10 cellular contexts compared by ENCODE assay signal in the genomic region with DNA sequence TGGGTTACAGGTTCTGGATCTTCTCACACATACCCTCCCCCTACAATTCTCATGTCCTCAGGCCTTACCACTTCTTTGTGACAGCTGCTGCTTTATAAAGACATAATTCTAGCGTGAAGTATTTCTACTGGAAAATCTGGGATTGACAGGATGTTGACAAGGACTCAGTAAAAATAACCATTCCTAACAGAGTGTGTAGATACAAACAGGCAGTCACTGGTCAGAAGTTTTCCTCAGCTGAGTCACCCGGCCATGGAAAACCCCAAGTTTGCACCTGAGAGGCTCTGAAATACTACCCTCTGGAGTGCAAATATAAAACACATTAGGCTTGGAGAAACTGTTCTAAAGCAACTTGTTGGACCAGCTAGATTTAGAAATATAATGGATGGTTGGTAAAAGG. TPM values are rescaled to one million over a fixed set of nuclear protein-coding genes. Genes with fewer than 3 reads are reported as not detected.
DNase-seq lines count a peak whose midpoint lies in the region; ATAC-seq, FAIRE-seq and TF ChIP-seq lines count a peak whose summit lies in the region.
"Had no signal": no experiment of that assay in that cellular context is flagged by ENCODE, and none has a peak within 500 bp of the region (broad histone marks: within the 10 kb centered on the region; RNA-seq: fewer than 3 reads in every experiment).

No MANE protein-coding gene starts in this region.

- no peak overlapping the region for H3K4me3 Mint-ChIP-seq in progenitor cell of endocrine pancreas (ENCODE audit: low read depth)
- H3K4me3 Mint-ChIP-seq in CD4-positive, alpha-beta memory T cell = no peak overlapping the region

- POLR2A ChIA-PET in CD4-positive, alpha-beta memory T cell (lab: Charles Lee; ENCODE audit: partially characterized antibody) = interaction anchor here (0.7 to 1.0 kb wide), 2 partner anchors 12 to 14 kb away, joined by 3 read pairs; no protein-coding TSS in a partner anchor

- DNase-seq in H54 (ENCODE audit: insufficient read length, low spot score) = peak; percentile 25
- peak; percentile 32 to 48 for DNase-seq in SJSA1 (ENCODE audit: low read depth in 1 of 2, low spot score in 2 of 2)
- DNase-seq in foreskin keratinocyte = peak; percentile 82 to 89
- peak; percentile 50 to 61 for DNase-seq in gastrocnemius medialis
- no peak for DNase-seq in progenitor cell of endocrine pancreas (ENCODE audit: low spot score, unreplicated experiment)
- no peak for DNase-seq in AML-193 (lab: John Stamatoyannopoulos, UW)
- no peak for DNase-seq in NCI-H2171 treated with DMSO at 0.1 percent for 48 hours (lab: John Stamatoyannopoulos, UW)
- no peak for DNase-seq in CD4-positive, alpha-beta memory T cell
- DNase-seq: NCI-H1105 had no signal

- H3K27ac ChIP-seq in SJSA1 (no peak overlapping the region), foreskin keratinocyte (peak overlapping the region; percentile 81), gastrocnemius medialis (peak overlapping the region; percentile 78 to 89 (median 83))
- no peak overlapping the region for H3K27ac ChIP-seq in CD4-positive, alpha-beta memory T cell (ENCODE audit: low read depth, low read length)

- FAIRE-seq in H54 (lab: Jason Lieb, UNC) = peak; percentile 96

- H3K4me3 ChIP-seq in SJSA1 (no peak overlapping the region), gastrocnemius medialis (no peak overlapping the region)
- no peak overlapping the region for H3K4me3 ChIP-seq in CD4-positive, alpha-beta memory T cell (ENCODE audit: low read length in 2 of 2)
- H3K4me3 ChIP-seq: upper lobe of left lung had no signal

- H3K36me3 ChIP-seq in SJSA1 (no peaks in the 10 kb centered on the region), gastrocnemius medialis (no peaks in the 10 kb centered on the region)
- no peaks in the 10 kb centered on the region for H3K36me3 ChIP-seq in CD4-positive, alpha-beta memory T cell (ENCODE audit: insufficient read depth, low read length)
- H3K36me3 ChIP-seq: upper lobe of left lung had no signal

- TF ChIP-seq POLR2A in H54 (IDR thresholded peaks at IDR 0.05; ENCODE audit: low read depth, low read length) (no peak), gastrocnemius medialis (IDR thresholded peaks at IDR 0.05) (peak in 1 of 2 donors; percentile 32)

- intact Hi-C loops in gastrocnemius medialis (cut with DNase I; ENCODE audit: low total_unique reads) = loop anchor here (2.0 to 10.0 kb wide), 4 partner anchors 15 to 265 kb away; partner anchors contain the start of genes ACADS, POP5 and SPPL3
- intact Hi-C loops in CD4-positive, alpha-beta memory T cell (cut with micrococcal nuclease) = loop anchor here (10.0 kb wide), 1 partner anchor 245 kb away; no protein-coding TSS in a partner anchor

- H3K36me3 Mint-ChIP-seq in progenitor cell of endocrine pancreas (ENCODE audit: insufficient read depth) = no peaks in the 10 kb centered on the region
- peaks cover 0 to 1% of the 10 kb centered on the region in 2 donors for H3K36me3 Mint-ChIP-seq in CD4-positive, alpha-beta memory T cell

- H3K27me3 Mint-ChIP-seq in progenitor cell of endocrine pancreas = no peaks in the 10 kb centered on the region
- H3K27me3 Mint-ChIP-seq in CD4-positive, alpha-beta memory T cell = no peaks in the 10 kb centered on the region

- no peaks in the 10 kb centered on the region; the same call in 1 of the 2 replicates for H3K9me3 ChIP-seq in SJSA1 (replicated peaks)
- no peaks in the 10 kb centered on the region for H3K9me3 ChIP-seq in gastrocnemius medialis
- H3K9me3 ChIP-seq in CD4-positive, alpha-beta memory T cell (ENCODE audit: control insufficient read depth in 1 of 2, low read length in 2 of 2) = no peaks in the 10 kb centered on the region
- H3K9me3 ChIP-seq: upper lobe of left lung had no signal

- ATAC-seq in foreskin keratinocyte (peak; percentile 92), gastrocnemius medialis (peak; percentile 69 to 84)

- peaks cover 9% of the 10 kb centered on the region for H3K4me1 Mint-ChIP-seq in progenitor cell of endocrine pancreas (ENCODE audit: low read depth)
- H3K4me1 Mint-ChIP-seq in CD4-positive, alpha-beta memory T cell = peaks cover 36 to 70% (median 46%) of the 10 kb centered on the region in 4 donors

- CTCF ChIA-PET in CD4-positive, alpha-beta memory T cell (lab: Charles Lee; ENCODE audit: partially characterized antibody) = no interaction called here

- H3K27ac Mint-ChIP-seq in progenitor cell of endocrine pancreas = no peak overlapping the region
- peak overlapping the region in 1 of 7 donors; percentile 69 for H3K27ac Mint-ChIP-seq in CD4-positive, alpha-beta memory T cell

- H3K27me3 ChIP-seq in SJSA1 (replicated peaks) = no peaks in the 10 kb centered on the region
- no peaks in the 10 kb centered on the region for H3K27me3 ChIP-seq in foreskin keratinocyte
- no peaks in the 10 kb centered on the region for H3K27me3 ChIP-seq in gastrocnemius medialis
- H3K27me3 ChIP-seq in CD4-positive, alpha-beta memory T cell (ENCODE audit: insufficient read depth, low read length) = no peaks in the 10 kb centered on the region
- H3K27me3 ChIP-seq: upper lobe of left lung had no signal

- peaks cover 42% of the 10 kb centered on the region for H3K4me1 ChIP-seq in SJSA1 (replicated peaks)
- H3K4me1 ChIP-seq in foreskin keratinocyte = peaks cover 42% of the 10 kb centered on the region
- H3K4me1 ChIP-seq in gastrocnemius medialis = peaks cover 79 to 81% of the 10 kb centered on the region in 2 donors
- peaks cover 34% of the 10 kb centered on the region for H3K4me1 ChIP-seq in CD4-positive, alpha-beta memory T cell (ENCODE audit: insufficient read depth, low read length)

- no peaks in the 10 kb centered on the region for H3K9me3 Mint-ChIP-seq in progenitor cell of endocrine pancreas (ENCODE audit: low read depth)
- no peaks in the 10 kb centered on the region for H3K9me3 Mint-ChIP-seq in CD4-positive, alpha-beta memory T cell

- TF ChIP-seq CTCF in foreskin keratinocyte (conservative IDR thresholded peaks at IDR 0.05) (peak; percentile 66), gastrocnemius medialis (IDR thresholded peaks at IDR 0.05 in 4 of 5, conservative IDR thresholded peaks at IDR 0.05 in 1 of 5) (no peak), progenitor cell of endocrine pancreas (IDR thresholded peaks at IDR 0.05; ENCODE audit: unreplicated experiment) (no peak)

- in situ Hi-C loops in gastrocnemius medialis (cut with MboI; ENCODE audit: low sequenced_read_pairs in 4 of 4) = no loop called here

RNA-seq across cellular contexts. Expression of gene SPPL3, which starts 54.4 kb away (rescaled TPM):
- total RNA-seq in SJSA1 (2014; rRNA removed; shearing (Covaris generic)) = 3.8 and 4.5 TPM in 2 replicates
- total RNA-seq in foreskin keratinocyte = 21.4 and 23.1 TPM in 2 replicates
- polyA plus RNA-seq in foreskin keratinocyte = 27.9 and 29.8 TPM in 2 replicates
- total RNA-seq in gastrocnemius medialis = 10 to 100 TPM; 10.1 to 21.3 (median 10.6) TPM
- total RNA-seq in progenitor cell of endocrine pancreas = 69.1 and 70.2 TPM in 2 replicates
- 10 to 100 TPM; 45.0 to 49.4 TPM for total RNA-seq in CD4-positive, alpha-beta memory T cell
- polyA plus RNA-seq in CD4-positive, alpha-beta memory T cell = 10 to 100 TPM in 1 of 2 donors, 1 to 10 TPM in 1; 7.4 to 44.5 TPM

Comparison
In these comparisons a context has a peak if more than half of its experiments do, and no peak if none do; other contexts are left out.
1. DNase-seq: peak in H54 (single experiment), SJSA1 (2 of 2), foreskin keratinocyte (2 of 2) and gastrocnemius medialis (2 of 2); none in progenitor cell of endocrine pancreas (single experiment), AML-193 (0 of 2), NCI-H2171 treated with DMSO at 0.1 percent for 48 hours (single experiment) and CD4-positive, alpha-beta memory T cell (0 of 5).
2. H3K27ac ChIP-seq: peak in foreskin keratinocyte (single experiment) and gastrocnemius medialis (4 of 4); none in SJSA1 (single experiment) and CD4-positive, alpha-beta memory T cell (single experiment).